ENCODE assay signal across 18 cellular contexts in genomic region chr3:5423523-5423922, GRCh38.
"Had no signal": no experiment of that assay in that cellular context is flagged by ENCODE, and none has a peak within 500 bp of the region (broad histone marks: within the 10 kb centered on the region; RNA-seq: fewer than 3 reads in every experiment).

No MANE protein-coding gene starts in this region.

- H3K9me3 ChIP-seq: prostate gland, sigmoid colon, thyroid gland had no signal

- H3K4me1 ChIP-seq: prostate gland, sigmoid colon, thyroid gland had no signal

- DNase-seq: activated CD4-positive, alpha-beta T cell treated with anti-CD3 and anti-CD28 coated beads for 4 hours; activated CD8-positive, alpha-beta memory T cell treated with anti-CD3 and anti-CD28 coated beads, Interleukin-2, amount 50 U/mL, for 4 hours; activated CD8-positive, alpha-beta T cell treated with anti-CD3 and anti-CD28 coated beads, Interleukin-2, amount 10 ng/mL, durations not matched to agents 7 days and 5 days; activated gamma-delta T cell; activated T-cell treated with anti-CD3 and anti-CD28 coated beads, Interleukin-2, amount 50 U/mL, for 48 hours; islet precursor cell; mesenchymal stem cell; natural killer cell; occipital lobe; sigmoid colon; stimulated activated CD4-positive, alpha-beta T cell treated with anti-CD3 and anti-CD28 coated beads, Interleukin-1b, Interleukin-23, amount 100 ng/mL, for 48 hours; thyroid gland had no signal

- H3K27me3 ChIP-seq: cardiac muscle cell, hepatocyte, sigmoid colon, thyroid gland had no signal

- H3K4me3 ChIP-seq: cardiac muscle cell, hepatocyte, prostate gland, sigmoid colon, thyroid gland had no signal

- H3K27ac ChIP-seq: cardiac muscle cell, hepatocyte, prostate gland, sigmoid colon, thyroid gland had no signal

- ATAC-seq: activated CD8-positive, alpha-beta T cell treated with anti-CD3 and anti-CD28 coated beads, Interleukin-2, amount 10 ng/mL, durations not matched to agents 7 days and 5 days; activated naive CD4-positive, alpha-beta T cell treated with anti-CD3 and anti-CD28 coated beads, Interleukin-2, amount 50 U/mL, for 72 hours; esophagus mucosa; natural killer cell; WTC11 had no signal

- H3K36me3 ChIP-seq: cardiac muscle cell, prostate gland, sigmoid colon, thyroid gland had no signal
